In genomic region chr20:53294804-53295203, GRCh38 we compare ENCODE assay signal across 22 cellular contexts.
A peak's percentile ranks its signal among the peaks of the same experiment; 100 is the strongest.
DNase-seq lines count a peak whose midpoint lies in the region; ATAC-seq, FAIRE-seq and TF ChIP-seq lines count a peak whose summit lies in the region.
"Had no signal": no experiment of that assay in that cellular context is flagged by ENCODE, and none has a peak within 500 bp of the region (broad histone marks: within the 10 kb centered on the region; RNA-seq: fewer than 3 reads in every experiment).

No MANE protein-coding gene starts in this region.

- peaks cover 5% of the 10 kb centered on the region for H3K4me1 Mint-ChIP-seq in astrocyte (ENCODE audit: low read depth, unreplicated experiment)
- no peaks in the 10 kb centered on the region for H3K4me1 Mint-ChIP-seq in activated naive CD8-positive, alpha-beta T cell treated with anti-CD3 and anti-CD28 coated beads for 36 hours
- H3K4me1 Mint-ChIP-seq: IgD-negative memory B cell had no signal

- TF ChIP-seq CTCF in HepG2 (CRISPR knock-in tag; IDR thresholded peaks at IDR 0.05) (no peak), right lobe of liver (IDR thresholded peaks at IDR 0.05) (no peak), astrocyte (IDR thresholded peaks at IDR 0.05; ENCODE audit: insufficient read depth, low read depth, low read length) (no peak)

- no peak overlapping the region for H4K91ac ChIP-seq in mesenchymal stem cell (ENCODE audit: low read length)

- H3K79me2 ChIP-seq in HepG2 (ENCODE audit: insufficient read depth, low read length): no peaks in the 10 kb centered on the region
- H3K79me2 ChIP-seq in astrocyte (ENCODE audit: insufficient read depth, low read length): no peaks in the 10 kb centered on the region

- CTCF ChIA-PET in HepG2 (lab: Yijun Ruan, JAX; ENCODE audit: low intra/inter-chr PET ratio, low total read pairs): no interaction called here

- H3K9me3 Mint-ChIP-seq in astrocyte (ENCODE audit: unreplicated experiment): peaks cover 2% of the 10 kb centered on the region
- no peaks in the 10 kb centered on the region for H3K9me3 Mint-ChIP-seq in activated naive CD8-positive, alpha-beta T cell treated with anti-CD3 and anti-CD28 coated beads for 36 hours
- H3K9me3 Mint-ChIP-seq: IgD-negative memory B cell had no signal

- intact Hi-C loops in HepG2 (cut with micrococcal nuclease; ENCODE audit: unreplicated experiment): no loop called here
- intact Hi-C loops in right lobe of liver (cut with DNase I): no loop called here

- no peak overlapping the region for H3K27ac ChIP-seq in HepG2 (ENCODE audit: extremely low read length, insufficient read depth, low read length)
- no peak overlapping the region for H3K27ac ChIP-seq in right lobe of liver
- no peak overlapping the region for H3K27ac ChIP-seq in astrocyte (ENCODE audit: low read depth, low read length)
- no peak overlapping the region for H3K27ac ChIP-seq in mesenchymal stem cell (ENCODE audit: low read length, poor library complexity, severe bottlenecking)

- no peak overlapping the region for H3K14ac ChIP-seq in mesenchymal stem cell (ENCODE audit: low read length in 2 of 2)

- WGBS in HepG2 (ENCODE audit: low lambda C conversion rate): 36% methylated on average over 3 of the region's 3 CpGs
- WGBS in right lobe of liver (ENCODE audit: insufficient coverage, low coverage, low lambda C conversion rate, missing lambda C conversion rate): 94% methylated on average over 3 of the region's 3 CpGs
- 64% methylated on average over 3 of the region's 3 CpGs for WGBS in mesenchymal stem cell

- H3K23ac ChIP-seq in mesenchymal stem cell (ENCODE audit: low read length in 2 of 2): no peak overlapping the region

- BruUV-seq in HepG2 (replicated peaks; lab: Mats Ljungman, UMichigan): no TSS peak

- H2AK5ac ChIP-seq in mesenchymal stem cell (ENCODE audit: low read length, severe bottlenecking): no peak overlapping the region

- POLR2A ChIA-PET in HepG2 (lab: Yijun Ruan, JAX): no interaction called here

- in situ Hi-C loops in HepG2 (cut with HindIII; ENCODE audit: extremely low pct_ligation_motif_present, low pct_unique_long_range_greater_than_20kb): no loop called here

- no peak overlapping the region for H2BK12ac ChIP-seq in mesenchymal stem cell (ENCODE audit: low read length in 2 of 2)

- H2BK120ac ChIP-seq in mesenchymal stem cell (ENCODE audit: low read depth, low read length): no peak overlapping the region

- no peak for FAIRE-seq in HepG2 (lab: Jason Lieb, UNC)
- no peak for FAIRE-seq in astrocyte (lab: Jason Lieb, UNC)

- no peak for TF ChIP-seq RAD21 in HepG2 (CRISPR knock-in tag; IDR thresholded peaks at IDR 0.05)

- H3K27me3 ChIP-seq in HepG2 (ENCODE audit: control insufficient read depth in 1 of 2, insufficient read depth in 2 of 2, low read length in 2 of 2) (no peaks in the 10 kb centered on the region; a peak in 1 of 5 replicates), right lobe of liver (no peaks in the 10 kb centered on the region), astrocyte (ENCODE audit: insufficient read depth, low read length) (no peaks in the 10 kb centered on the region), mesenchymal stem cell (ENCODE audit: control insufficient read depth in 1 of 2, insufficient read depth in 1 of 2, low read length in 2 of 2) (no peaks in the 10 kb centered on the region)
- H3K27me3 ChIP-seq: BE2C had no signal

- H3K9me3 ChIP-seq in HepG2 (ENCODE audit: low read length) (no peaks in the 10 kb centered on the region), right lobe of liver (no peaks in the 10 kb centered on the region), astrocyte (ENCODE audit: insufficient read depth, low read depth, low read length) (no peaks in the 10 kb centered on the region), mesenchymal stem cell (ENCODE audit: control insufficient read depth, low read length) (no peaks in the 10 kb centered on the region)
- H3K9me3 ChIP-seq: BE2C, SK-N-SH had no signal

- H3K4me1 ChIP-seq in HepG2 (ENCODE audit: insufficient read depth, low read length) (no peaks in the 10 kb centered on the region), right lobe of liver (no peaks in the 10 kb centered on the region), astrocyte (ENCODE audit: insufficient read depth, low read length) (no peaks in the 10 kb centered on the region), mesenchymal stem cell (ENCODE audit: control insufficient read depth, insufficient read depth, low read depth, low read length) (no peaks in the 10 kb centered on the region)
- H3K4me1 ChIP-seq: BE2C had no signal

- no peak overlapping the region for H3K18ac ChIP-seq in mesenchymal stem cell (ENCODE audit: low read depth in 1 of 2, low read length in 2 of 2)

- no peak overlapping the region for H3K27ac Mint-ChIP-seq in astrocyte (ENCODE audit: unreplicated experiment)
- H3K27ac Mint-ChIP-seq in activated naive CD8-positive, alpha-beta T cell treated with anti-CD3 and anti-CD28 coated beads for 36 hours: no peak overlapping the region
- H3K27ac Mint-ChIP-seq: IgD-negative memory B cell had no signal

- H2BK15ac ChIP-seq in mesenchymal stem cell (ENCODE audit: low read depth, poor library complexity, severe bottlenecking): no peak overlapping the region

- TF ChIP-seq EP300 in HepG2 (IDR thresholded peaks at IDR 0.05; ENCODE audit: low read depth in 2 of 2, low read length in 2 of 2) (no peak), HepG2 (CRISPR knock-in tag; IDR thresholded peaks at IDR 0.05; ENCODE audit: borderline replicate concordance) (no peak)

- no peak overlapping the region for H2AFZ ChIP-seq in HepG2 (ENCODE audit: low read length)
- no peak overlapping the region for H2AFZ ChIP-seq in astrocyte (ENCODE audit: low read depth, low read length)
- H2AFZ ChIP-seq in mesenchymal stem cell (ENCODE audit: low read depth, low read length): no peak overlapping the region

- no peak overlapping the region for H2BK5ac ChIP-seq in mesenchymal stem cell (ENCODE audit: low read depth, low read length, poor library complexity, severe bottlenecking)

- H3K4me3 Mint-ChIP-seq in astrocyte (ENCODE audit: unreplicated experiment): no peak overlapping the region
- H3K4me3 Mint-ChIP-seq in activated naive CD8-positive, alpha-beta T cell treated with anti-CD3 and anti-CD28 coated beads for 36 hours: no peak overlapping the region
- H3K4me3 Mint-ChIP-seq: IgD-negative memory B cell had no signal

- H3K79me1 ChIP-seq in mesenchymal stem cell (replicated peaks; ENCODE audit: low read length, poor library complexity, severe bottlenecking): no peaks in the 10 kb centered on the region

- H3K36me3 Mint-ChIP-seq in astrocyte (ENCODE audit: low read depth, unreplicated experiment): no peaks in the 10 kb centered on the region
- H3K36me3 Mint-ChIP-seq in activated naive CD8-positive, alpha-beta T cell treated with anti-CD3 and anti-CD28 coated beads for 36 hours: no peaks in the 10 kb centered on the region
- H3K36me3 Mint-ChIP-seq: IgD-negative memory B cell had no signal

- H3K4ac ChIP-seq in mesenchymal stem cell (ENCODE audit: low read depth in 1 of 2, low read length in 2 of 2): no peak overlapping the region

- H3K27me3 Mint-ChIP-seq in astrocyte (ENCODE audit: low read depth, unreplicated experiment): no peaks in the 10 kb centered on the region
- no peaks in the 10 kb centered on the region for H3K27me3 Mint-ChIP-seq in activated naive CD8-positive, alpha-beta T cell treated with anti-CD3 and anti-CD28 coated beads for 36 hours

- ATAC-seq in HepG2: no peak
- no peak for ATAC-seq in right lobe of liver
- no peak for ATAC-seq in GM18505 (IDR thresholded peaks at IDR 0.05; ENCODE audit: unreplicated experiment)
- ATAC-seq: HCT116, Panc1 had no signal

- H3K4me3 ChIP-seq in HepG2 (replicated peaks in 1 of 3; ENCODE audit: insufficient read depth in 1 of 3, low read depth in 2 of 3, low read length in 3 of 3): no peak overlapping the region
- H3K4me3 ChIP-seq in right lobe of liver: no peak overlapping the region
- no peak overlapping the region for H3K4me3 ChIP-seq in astrocyte (ENCODE audit: insufficient read depth, low read depth, low read length)
- H3K4me3 ChIP-seq in mesenchymal stem cell (ENCODE audit: insufficient read depth in 1 of 2, low read depth in 1 of 2, low read length in 2 of 2): no peak overlapping the region

- no peak overlapping the region for H4K8ac ChIP-seq in mesenchymal stem cell (ENCODE audit: low read length)

- DNase-seq in HepG2 (ENCODE audit: low spot score): no peak
- DNase-seq in right lobe of liver: no peak
- peak; percentile 8 for DNase-seq in astrocyte (ENCODE audit: low read depth)
- peak; percentile 28 for DNase-seq in mesenchymal stem cell
- DNase-seq in NOMO-1 (lab: John Stamatoyannopoulos, UW; ENCODE audit: unreplicated experiment in 2 of 2): no peak
- no peak for DNase-seq in SW 1271 (lab: John Stamatoyannopoulos, UW)
- no peak for DNase-seq in activated naive CD8-positive, alpha-beta T cell treated with anti-CD3 and anti-CD28 coated beads for 36 hours
- DNase-seq: BE2C; EL; Karpas-422; NCI-H1417; NCI-H1694 treated with DMSO at 0.1 percent for 48 hours; NCI-H2081 treated with DMSO at 0.1 percent for 48 hours; NCI-H446; NCI-H526 treated with DMSO at 0.1 percent for 48 hours; NK-92 treated with Interleukin-12 subunit alpha and Interleukin-12 subunit beta, amount 100 ng/mL, for 24 hours; SIG-M5; SK-N-SH had no signal

- H3K9ac ChIP-seq in HepG2 (ENCODE audit: insufficient read depth, low read depth, low read length) (no peak overlapping the region), astrocyte (ENCODE audit: low read length) (no peak overlapping the region), mesenchymal stem cell (ENCODE audit: low read length) (no peak overlapping the region)
- H3K9ac ChIP-seq: SK-N-SH had no signal

- H3K4me2 ChIP-seq in HepG2 (ENCODE audit: low read depth, low read length) (no peak overlapping the region), astrocyte (ENCODE audit: low read length) (no peak overlapping the region), mesenchymal stem cell (ENCODE audit: low read length, poor library complexity, severe bottlenecking) (no peak overlapping the region)
- H3K4me2 ChIP-seq: SK-N-SH had no signal

- H3K36me3 ChIP-seq in HepG2 (replicated peaks in 1 of 2; ENCODE audit: control insufficient read depth in 1 of 2, insufficient read depth in 2 of 2, low read length in 2 of 2): no peaks in the 10 kb centered on the region
- H3K36me3 ChIP-seq in right lobe of liver: no peaks in the 10 kb centered on the region
- H3K36me3 ChIP-seq in astrocyte (ENCODE audit: insufficient read depth, low read length): no peaks in the 10 kb centered on the region
- no peaks in the 10 kb centered on the region for H3K36me3 ChIP-seq in mesenchymal stem cell (ENCODE audit: control insufficient read depth in 1 of 2, insufficient read depth in 2 of 2, low read depth in 1 of 2, low read length in 2 of 2)
- H3K36me3 ChIP-seq: BE2C had no signal

- TF ChIP-seq POLR2A in HepG2 (IDR thresholded peaks at IDR 0.05; ENCODE audit: insufficient read depth in 1 of 2, low read depth in 2 of 2, low read length in 2 of 2): no peak
- TF ChIP-seq POLR2A in right lobe of liver (IDR thresholded peaks at IDR 0.05): no peak
- TF ChIP-seq POLR2A in GM18505 (IDR thresholded peaks at IDR 0.05; ENCODE audit: borderline replicate concordance, extremely low read depth, insufficient read depth, insufficient read length): no peak

- no peaks in the 10 kb centered on the region for H4K20me1 ChIP-seq in HepG2 (ENCODE audit: insufficient read depth, low read length)
- no peaks in the 10 kb centered on the region for H4K20me1 ChIP-seq in astrocyte (ENCODE audit: insufficient read depth, low read length)

TF ChIP-seq in HepG2, 621 proteins besides CTCF, POLR2A, EP300 and RAD21 (continues in another document):
- TF ChIP-seq RBFOX2 (IDR thresholded peaks at IDR 0.05; ENCODE audit: low read depth, low read length): no peak

Comparison
In these comparisons a context has a peak if more than half of its experiments do, and no peak if none do; other contexts are left out.
1. DNase-seq: peak in astrocyte (single experiment) and mesenchymal stem cell (single experiment); none in HepG2 (single experiment), right lobe of liver (0 of 3), NOMO-1 (0 of 2), SW 1271 (0 of 2) and activated naive CD8-positive, alpha-beta T cell treated with anti-CD3 and anti-CD28 coated beads for 36 hours (single experiment).